In genomic region chr4:25312496-25313193, GRCh38 we compare ENCODE assay signal across 8 cellular contexts. TPM values are rescaled to one million over a fixed set of nuclear protein-coding genes. Genes with fewer than 3 reads are reported as not detected.
DNase-seq lines count a peak whose midpoint lies in the region; ATAC-seq and TF ChIP-seq lines count a peak whose summit lies in the region.

Gene ZCCHC4, plus strand, starts transcription at chr4:25312774. Its CDS starts 36 bp downstream, at chr4:25312810.

- no peaks in the 10 kb centered on the region for H3K9me3 Mint-ChIP-seq in CD8-positive, alpha-beta T cell

- intact Hi-C loops in CD8-positive, alpha-beta T cell (cut with DNase I, micrococcal nuclease): loop anchor here (1.0 to 10.0 kb wide), 13 partner anchors 65 to 1542 kb away; partner anchors contain the start of genes ANAPC4 (in 2 of the 2), SMIM20 (in 2 of the 2), DHX15 (in 1 of the 2) and PI4K2B (in 1 of the 2)

- H3K36me3 Mint-ChIP-seq in CD8-positive, alpha-beta T cell: peaks cover 29% of the 10 kb centered on the region

- no peaks in the 10 kb centered on the region for H3K27me3 ChIP-seq in CD8-positive, alpha-beta T cell (ENCODE audit: insufficient read depth, low read length)
- H3K27me3 ChIP-seq in duodenal mucosa (ENCODE audit: control insufficient read depth in 1 of 2, insufficient read depth in 2 of 2, low read length in 2 of 2) (no peaks in the 10 kb centered on the region), lung (ENCODE audit: control insufficient read depth, insufficient read depth) (no peaks in the 10 kb centered on the region)

- CTCF ChIA-PET in CD8-positive, alpha-beta T cell (lab: Charles Lee): interaction anchor here (0.6 to 2.1 kb wide), 33 partner anchors 8 to 156 kb away, joined by 3 to 27 read pairs (median 4); partner anchors contain the start of genes PI4K2B and SEPSECS

- no peaks in the 10 kb centered on the region for H3K36me3 ChIP-seq in CD8-positive, alpha-beta T cell (ENCODE audit: insufficient read depth, low read length)
- peaks cover 0 to 5% of the 10 kb centered on the region in 2 donors for H3K36me3 ChIP-seq in duodenal mucosa (ENCODE audit: control insufficient read depth in 1 of 2, insufficient read depth in 2 of 2, low read length in 2 of 2)
- peaks cover 1 to 4% of the 10 kb centered on the region in 2 donors for H3K36me3 ChIP-seq in lung (ENCODE audit: control insufficient read depth in 2 of 2, insufficient read depth in 2 of 2, low read length in 2 of 2)

- peak; percentile 99 for ATAC-seq in CD8-positive, alpha-beta T cell
- peak; percentile 63 for ATAC-seq in GM19438 (IDR thresholded peaks at IDR 0.05; ENCODE audit: low read depth, unreplicated experiment)
- peak; percentile 54 for ATAC-seq in HG03575 (IDR thresholded peaks at IDR 0.05; ENCODE audit: extremely low read depth, insufficient number of reproducible peaks, low FRiP score, unreplicated experiment)
- peak; percentile 100 for ATAC-seq in lung (ENCODE audit: insufficient read depth, low FRiP score)

- H3K27me3 Mint-ChIP-seq in CD8-positive, alpha-beta T cell (ENCODE audit: low read depth): peaks cover 8% of the 10 kb centered on the region

- peaks cover 27% of the 10 kb centered on the region for H3K4me1 Mint-ChIP-seq in CD8-positive, alpha-beta T cell (ENCODE audit: low read depth)

- peak within 1 kb of the TSS; percentile 99 for H3K4me3 Mint-ChIP-seq in CD8-positive, alpha-beta T cell

- 0 to 1% methylated on average over 40 of the region's 40 CpGs for WGBS in lung, 2 donors

- POLR2A ChIA-PET in CD8-positive, alpha-beta T cell (lab: Charles Lee): interaction anchor here (0.6 to 2.2 kb wide), 13 partner anchors 29 to 1007 kb away, joined by 3 to 41 read pairs (median 4); partner anchors contain the start of genes ANAPC4, DHX15, PI4K2B and SEPSECS

- H3K4me1 ChIP-seq in CD8-positive, alpha-beta T cell (ENCODE audit: insufficient read depth, low read length): peaks cover 9% of the 10 kb centered on the region
- H3K4me1 ChIP-seq in duodenal mucosa (ENCODE audit: control insufficient read depth in 1 of 2, insufficient read depth in 2 of 2, low read length in 2 of 2): peaks cover 9 to 10% of the 10 kb centered on the region in 2 donors
- peaks cover 6% of the 10 kb centered on the region in 2 donors for H3K4me1 ChIP-seq in lung (ENCODE audit: control insufficient read depth in 2 of 2, insufficient read depth in 2 of 2, low read length in 2 of 2)

- TF ChIP-seq CTCF in CD8-positive, alpha-beta T cell (IDR thresholded peaks at IDR 0.05): peak; percentile 99
- peak; percentile 95 for TF ChIP-seq CTCF in lung (IDR thresholded peaks at IDR 0.05; ENCODE audit: control extremely low read depth, extremely low read depth)

- H3K9ac ChIP-seq in duodenal mucosa (ENCODE audit: low read depth in 1 of 2, low read length in 2 of 2): peak within 1 kb of the TSS; percentile 76 to 83

- H3K4me3 ChIP-seq in CD8-positive, alpha-beta T cell (ENCODE audit: low read depth, low read length): peak within 1 kb of the TSS; percentile 83
- H3K4me3 ChIP-seq in duodenal mucosa (ENCODE audit: low read depth in 1 of 2, low read length in 2 of 2) (peak within 1 kb of the TSS; percentile 80 to 95), lung (peak within 1 kb of the TSS; percentile 98)

- H3K9me3 ChIP-seq in CD8-positive, alpha-beta T cell (ENCODE audit: low read length): no peaks in the 10 kb centered on the region
- H3K9me3 ChIP-seq in duodenal mucosa (ENCODE audit: control insufficient read depth in 1 of 2, low read length in 2 of 2): no peaks in the 10 kb centered on the region
- no peaks in the 10 kb centered on the region for H3K9me3 ChIP-seq in lung (ENCODE audit: control insufficient read depth in 2 of 2, insufficient read depth in 1 of 2, low read length in 1 of 2)

- H3K27ac ChIP-seq in CD8-positive, alpha-beta T cell (ENCODE audit: low read depth, low read length): peak within 1 kb of the TSS; percentile 48
- peak within 1 kb of the TSS; percentile 80 for H3K27ac ChIP-seq in duodenal mucosa (ENCODE audit: low read depth, low read length)
- H3K27ac ChIP-seq in lung (ENCODE audit: low read depth in 1 of 2, low read length in 1 of 2): peak within 1 kb of the TSS; percentile 82 to 97

- peak; percentile 80 to 97 (median 87) for DNase-seq in CD8-positive, alpha-beta T cell
- DNase-seq in NCI-H82 (lab: John Stamatoyannopoulos, UW) (peak; percentile 89), lung (ENCODE audit: low spot score) (peak; percentile 93)
- DNase-seq in activated CD4-positive, alpha-beta T cell treated with anti-CD3 and anti-CD28 coated beads, Interleukin-2, amount 50 U/mL, for 48 hours: peak; percentile 81 to 86
- peak; percentile 79 to 82 (median 82) for DNase-seq in stimulated activated CD4-positive, alpha-beta T cell treated with anti-CD3 and anti-CD28 coated beads, TNF-alpha, amount 100 ng/mL, for 4 hours (ENCODE audit: low read depth in 3 of 3)

- H3K27ac Mint-ChIP-seq in CD8-positive, alpha-beta T cell: peak within 1 kb of the TSS; percentile 96

RNA-seq across cellular contexts. Expression of gene ZCCHC4, which starts in this region (rescaled TPM):
- 1 to 10 TPM; 6.5 to 9.9 TPM for total RNA-seq in CD8-positive, alpha-beta T cell
- 10 to 100 TPM in 1 of 2 donors, 1 to 10 TPM in 1; 7.8 to 24.3 TPM for total RNA-seq in lung
- polyA plus RNA-seq in lung: 1 to 10 TPM; 4.3 to 7.5 TPM

Comparison
In these comparisons a context has a peak if more than half of its experiments do, and no peak if none do; other contexts are left out.
1. Peak in every context shown above with its lines: DNase-seq, ATAC-seq, H3K4me3 ChIP-seq and H3K27ac ChIP-seq.